ENCODE assay signal across 8 cellular contexts in the genomic region with DNA sequence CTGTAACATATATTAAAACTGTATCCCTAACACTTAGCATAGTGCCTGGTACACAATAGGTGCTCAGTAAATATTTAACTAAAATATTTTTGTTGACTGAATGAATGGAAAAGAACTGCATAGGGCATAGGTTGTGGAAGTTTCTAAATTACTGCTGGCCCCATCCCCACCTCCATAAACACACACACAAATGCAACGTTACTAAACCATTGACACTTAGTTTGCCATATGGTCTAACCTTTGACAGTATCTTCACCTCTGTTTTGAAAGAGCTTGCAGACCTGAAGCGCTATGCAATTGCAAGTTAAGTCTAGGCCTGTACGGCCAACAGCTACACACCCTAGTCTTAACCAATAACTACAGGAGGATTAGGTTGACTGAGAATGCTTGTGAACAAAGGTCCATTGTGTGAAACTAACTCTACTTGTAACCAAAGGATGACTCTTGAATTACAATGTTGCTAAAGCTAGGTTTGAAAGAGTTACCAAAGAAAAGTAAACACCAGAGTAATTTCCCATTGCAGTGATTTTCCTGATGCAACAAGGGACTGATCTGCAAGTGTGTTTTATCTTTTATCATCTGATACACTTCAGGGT. TPM values are rescaled to one million over a fixed set of nuclear protein-coding genes. Genes with fewer than 3 reads are reported as not detected.
DNase-seq lines count a peak whose midpoint lies in the region; ATAC-seq and TF ChIP-seq lines count a peak whose summit lies in the region.

No MANE protein-coding gene starts in this region.

- no peaks in the 10 kb centered on the region for H3K9me3 Mint-ChIP-seq in activated naive CD4-positive, alpha-beta T cell treated with anti-CD3 and anti-CD28 coated beads, Interleukin-2, amount 10 ng/mL, durations not matched to agents 7 days and 5 days
- H3K9me3 Mint-ChIP-seq in activated naive CD8-positive, alpha-beta T cell (ENCODE audit: low read depth) = no peaks in the 10 kb centered on the region

- intact Hi-C loops in left colon (cut with DNase I, micrococcal nuclease) (no loop called here), upper lobe of right lung (cut with DNase I) (no loop called here)

- H3K27ac ChIP-seq in upper lobe of right lung = no peak overlapping the region

- peak overlapping the region; percentile 77 for H3K4me3 ChIP-seq in upper lobe of right lung

- no peaks in the 10 kb centered on the region for H3K27me3 ChIP-seq in upper lobe of right lung

- no peak for TF ChIP-seq CTCF in upper lobe of right lung (IDR thresholded peaks at IDR 0.05)

- CTCF ChIA-PET in activated naive CD4-positive, alpha-beta T cell treated with anti-CD3 and anti-CD28 coated beads, Interleukin-2, amount 10 ng/mL, durations not matched to agents 7 days and 5 days (lab: Charles Lee) = interaction anchor here (0.6 to 3.7 kb wide), 3 partner anchors 10 to 21 kb away, joined by 3 to 18 read pairs (median 3); no protein-coding TSS in a partner anchor

- H3K9me3 ChIP-seq in upper lobe of right lung = no peaks in the 10 kb centered on the region

- no peak for DNase-seq in activated naive CD4-positive, alpha-beta T cell treated with anti-CD3 and anti-CD28 coated beads, Interleukin-2, amount 10 ng/mL, durations not matched to agents 7 days and 5 days
- no peak for DNase-seq in activated naive CD4-positive, alpha-beta T cell (lab: John Stamatoyannopoulos, UW)
- DNase-seq in left colon (no peak), upper lobe of right lung (no peak), AML-193 (lab: John Stamatoyannopoulos, UW) (no peak)
- DNase-seq in activated CD8-positive, alpha-beta memory T cell treated with anti-CD3 and anti-CD28 coated beads, Interleukin-2, amount 50 U/mL, for 48 hours = no peak

- H3K27me3 Mint-ChIP-seq in activated naive CD4-positive, alpha-beta T cell treated with anti-CD3 and anti-CD28 coated beads, Interleukin-2, amount 10 ng/mL, durations not matched to agents 7 days and 5 days = no peaks in the 10 kb centered on the region
- H3K27me3 Mint-ChIP-seq in activated naive CD8-positive, alpha-beta T cell = no peaks in the 10 kb centered on the region

- H3K4me3 Mint-ChIP-seq in activated naive CD4-positive, alpha-beta T cell treated with anti-CD3 and anti-CD28 coated beads, Interleukin-2, amount 10 ng/mL, durations not matched to agents 7 days and 5 days = peak overlapping the region; percentile 69
- peak overlapping the region; percentile 74 for H3K4me3 Mint-ChIP-seq in activated naive CD8-positive, alpha-beta T cell

- H3K36me3 Mint-ChIP-seq in activated naive CD4-positive, alpha-beta T cell treated with anti-CD3 and anti-CD28 coated beads, Interleukin-2, amount 10 ng/mL, durations not matched to agents 7 days and 5 days = no peaks in the 10 kb centered on the region
- H3K36me3 Mint-ChIP-seq in activated naive CD8-positive, alpha-beta T cell = no peaks in the 10 kb centered on the region

- peaks cover 45% of the 10 kb centered on the region for H3K4me1 Mint-ChIP-seq in activated naive CD4-positive, alpha-beta T cell treated with anti-CD3 and anti-CD28 coated beads, Interleukin-2, amount 10 ng/mL, durations not matched to agents 7 days and 5 days
- peaks cover 33% of the 10 kb centered on the region for H3K4me1 Mint-ChIP-seq in activated naive CD8-positive, alpha-beta T cell (ENCODE audit: low read depth)

- peak; percentile 77 for ATAC-seq in left colon
- no peak for ATAC-seq in upper lobe of right lung
- ATAC-seq in GM19467 (IDR thresholded peaks at IDR 0.05; ENCODE audit: unreplicated experiment) = no peak

- H3K27ac Mint-ChIP-seq in activated naive CD4-positive, alpha-beta T cell treated with anti-CD3 and anti-CD28 coated beads, Interleukin-2, amount 10 ng/mL, durations not matched to agents 7 days and 5 days = peak overlapping the region; percentile 19
- H3K27ac Mint-ChIP-seq in activated naive CD8-positive, alpha-beta T cell = peak overlapping the region; percentile 46

- peaks cover 6% of the 10 kb centered on the region for H3K4me1 ChIP-seq in upper lobe of right lung

- H3K36me3 ChIP-seq in upper lobe of right lung = no peaks in the 10 kb centered on the region

RNA-seq across cellular contexts. Expression of a gene that starts 0.9 kb away (rescaled TPM):
- total RNA-seq in left colon (10 to 100 TPM; 48.0 to 62.8 TPM), upper lobe of right lung (26.4 TPM)

RNA-seq across cellular contexts. Expression of a gene that starts 5.9 kb away (rescaled TPM):
- total RNA-seq in left colon (10 to 100 TPM; 12.2 to 13.8 TPM), upper lobe of right lung (14.0 TPM)
